In the genomic region with DNA sequence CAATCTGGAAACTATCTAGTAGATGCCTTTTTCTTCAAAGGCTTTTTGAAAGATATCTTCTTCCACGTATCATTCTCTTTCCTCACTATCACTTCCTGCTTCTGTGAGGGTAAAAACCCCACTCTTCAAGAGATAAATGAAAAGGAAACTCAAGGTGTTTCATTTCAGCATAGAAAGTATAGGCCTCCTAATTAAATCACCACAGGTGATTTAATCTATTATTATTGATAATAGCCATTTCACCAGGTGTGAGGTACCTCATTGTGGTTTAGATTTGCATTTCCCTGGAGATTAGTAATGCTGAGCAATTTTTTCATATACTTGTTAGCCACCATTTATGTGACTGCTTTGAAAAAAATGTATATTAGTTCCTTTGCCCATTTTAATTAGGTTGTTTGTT, we compare ENCODE assay signal across 19 cellular contexts.
"Had no signal": no experiment of that assay in that cellular context is flagged by ENCODE, and none has a peak within 500 bp of the region (broad histone marks: within the 10 kb centered on the region; RNA-seq: fewer than 3 reads in every experiment).

No MANE protein-coding gene starts in this region.

- H3K36me3 ChIP-seq: cardiac muscle cell, esophagus muscularis mucosa, neural progenitor cell, suprapubic skin, transverse colon, uterus had no signal

- H3K4me1 ChIP-seq: esophagus muscularis mucosa, neural progenitor cell, suprapubic skin, transverse colon, uterus had no signal

- H3K27me3 ChIP-seq: cardiac muscle cell, esophagus muscularis mucosa, neural progenitor cell, suprapubic skin, transverse colon, uterus had no signal

- H2AFZ ChIP-seq: neural progenitor cell had no signal

- H3K4me3 ChIP-seq: cardiac muscle cell, esophagus muscularis mucosa, mucosa of descending colon, neural progenitor cell, suprapubic skin, transverse colon, uterus had no signal

- ATAC-seq: activated CD8-positive, alpha-beta memory T cell treated with anti-CD3 and anti-CD28 coated beads, Interleukin-2, amount 10 ng/mL, durations not matched to agents 7 days and 5 days; mucosa of descending colon had no signal

- H3K27ac ChIP-seq: cardiac muscle cell, esophagus muscularis mucosa, neural progenitor cell, suprapubic skin, transverse colon, uterus had no signal

- H3K9me3 ChIP-seq: esophagus muscularis mucosa, mucosa of descending colon, suprapubic skin, transverse colon, uterus had no signal

- H3K4me2 ChIP-seq: neural progenitor cell had no signal

- DNase-seq: activated B cell treated with CpG ODN at 0.5 μM for 24 hours; activated CD4-positive, alpha-beta memory T cell treated with anti-CD3 and anti-CD28 coated beads for 36 hours; activated CD4-positive, alpha-beta T cell treated with anti-CD3 and anti-CD28 coated beads for 4 hours; activated CD8-positive, alpha-beta memory T cell treated with anti-CD3 and anti-CD28 coated beads, Interleukin-2, amount 10 ng/mL, durations not matched to agents 7 days and 5 days; activated naive CD4-positive, alpha-beta T cell; activated naive CD8-positive, alpha-beta T cell treated with anti-CD3 and anti-CD28 coated beads for 36 hours; amygdala; dermis blood vessel endothelial cell; effector memory CD4-positive, alpha-beta T cell; mesenchymal stem cell; mucosa of descending colon; naive B cell; stimulated activated CD4-positive, alpha-beta T cell treated with anti-CD3 and anti-CD28 coated beads, Interleukin-2, amount 100 ng/mL, for 24 hours; transverse colon; uterus had no signal

- H3K9ac ChIP-seq: neural progenitor cell had no signal
